In the genomic region with DNA sequence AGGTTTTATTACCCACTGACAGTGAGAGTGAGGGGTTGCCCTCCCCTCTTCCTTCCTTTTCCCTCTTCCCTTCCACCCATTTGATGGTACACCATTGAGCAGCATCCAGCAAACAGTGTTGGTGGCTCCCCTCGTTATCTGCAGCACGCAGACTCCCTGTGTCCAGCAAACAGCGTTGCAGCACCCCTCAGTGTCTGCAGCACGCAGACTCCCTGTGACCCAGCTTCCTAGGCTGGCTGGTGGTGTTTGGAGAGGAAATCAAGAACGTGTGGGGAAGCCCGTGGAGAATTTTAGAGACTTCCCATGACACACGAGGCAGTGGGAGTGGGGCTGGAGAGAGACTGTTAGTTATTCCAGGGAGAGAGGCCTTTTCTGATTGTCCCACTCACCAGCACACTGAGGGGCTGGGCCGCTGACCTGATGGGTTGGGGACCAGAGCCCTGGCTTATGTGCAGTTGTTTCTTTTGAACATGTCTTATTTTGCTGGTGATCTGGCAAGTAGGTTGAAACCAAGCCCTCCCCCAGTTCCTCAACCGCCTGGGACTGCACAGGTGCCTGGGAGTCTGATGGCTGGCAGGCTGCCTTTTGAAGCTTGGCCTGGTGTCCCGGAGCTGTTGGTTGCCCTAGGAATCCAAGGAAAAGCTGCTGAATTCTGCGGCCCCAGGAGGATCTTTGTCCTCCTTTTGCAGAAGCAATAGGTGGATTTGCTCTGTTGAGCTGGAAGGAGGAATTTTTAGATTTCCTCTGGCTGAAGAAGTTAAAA, we compare ENCODE assay signal across 19 cellular contexts. TPM values are rescaled to one million over a fixed set of nuclear protein-coding genes. Genes with fewer than 3 reads are reported as not detected.
A peak's percentile ranks its signal among the peaks of the same experiment; 100 is the strongest.
DNase-seq lines count a peak whose midpoint lies in the region; ATAC-seq and TF ChIP-seq lines count a peak whose summit lies in the region.
"Had no signal": no experiment of that assay in that cellular context is flagged by ENCODE, and none has a peak within 500 bp of the region (broad histone marks: within the 10 kb centered on the region; RNA-seq: fewer than 3 reads in every experiment).

No MANE protein-coding gene starts in this region.

- H3K9me2 ChIP-seq in PC-3 (replicated peaks; ENCODE audit: low read length), result no peaks in the 10 kb centered on the region

- no peak overlapping the region for H3K4me2 ChIP-seq in PC-3 (ENCODE audit: low read length)

- peak overlapping the region; percentile 42 to 90 (median 45) for H3K27ac Mint-ChIP-seq in CD4-positive, CD25-positive, alpha-beta regulatory T cell
- peak overlapping the region; percentile 33 for H3K27ac Mint-ChIP-seq in central memory CD8-positive, alpha-beta T cell (ENCODE audit: low read depth)
- peak overlapping the region; percentile 67 to 91 (median 77) for H3K27ac Mint-ChIP-seq in naive thymus-derived CD8-positive, alpha-beta T cell

- H3K9ac ChIP-seq in PC-3 (ENCODE audit: low read length), result no peak overlapping the region
- H3K9ac ChIP-seq: GM23248 had no signal

- no peak for ATAC-seq in CD4-positive, CD25-positive, alpha-beta regulatory T cell (ENCODE audit: low read depth in 2 of 2)
- ATAC-seq in central memory CD8-positive, alpha-beta T cell (replicated peaks; ENCODE audit: extremely low read depth, poor library complexity, severe bottlenecking), result no peak
- peak; percentile 27 to 34 for ATAC-seq in naive thymus-derived CD8-positive, alpha-beta T cell
- ATAC-seq in HG02588 (IDR thresholded peaks at IDR 0.05; ENCODE audit: unreplicated experiment), result no peak
- no peak for ATAC-seq in PC-3
- no peak for ATAC-seq in GM18873 (IDR thresholded peaks at IDR 0.05; ENCODE audit: low FRiP score, unreplicated experiment)
- ATAC-seq: foreskin keratinocyte had no signal

- intact Hi-C loops in PC-3 (cut with micrococcal nuclease), result no loop called here

- H3K4me1 ChIP-seq in CD4-positive, CD25-positive, alpha-beta regulatory T cell (ENCODE audit: control insufficient read depth, insufficient read depth, low read length, poor library complexity, severe bottlenecking), result no peaks in the 10 kb centered on the region
- no peaks in the 10 kb centered on the region for H3K4me1 ChIP-seq in PC-3 (ENCODE audit: insufficient read depth, low read length)
- H3K4me1 ChIP-seq: foreskin keratinocyte, uterus had no signal

- H3K4me1 Mint-ChIP-seq in CD4-positive, CD25-positive, alpha-beta regulatory T cell, result peaks cover 0 to 75% (median 10%) of the 10 kb centered on the region in 4 donors
- peaks cover 24% of the 10 kb centered on the region for H3K4me1 Mint-ChIP-seq in central memory CD8-positive, alpha-beta T cell
- peaks cover 46 to 89% (median 86%) of the 10 kb centered on the region in 4 donors for H3K4me1 Mint-ChIP-seq in naive thymus-derived CD8-positive, alpha-beta T cell

- CTCF ChIA-PET in PC-3 (lab: Charles Lee), result no interaction called here

- no peaks in the 10 kb centered on the region for H3F3A ChIP-seq in PC-3 (ENCODE audit: low read length, unreplicated experiment)

- H2AFZ ChIP-seq in PC-3 (ENCODE audit: low read length), result no peak overlapping the region
- H2AFZ ChIP-seq: GM23248 had no signal

- peaks cover 6% of the 10 kb centered on the region for H3K36me3 Mint-ChIP-seq in CD4-positive, CD25-positive, alpha-beta regulatory T cell
- H3K36me3 Mint-ChIP-seq in central memory CD8-positive, alpha-beta T cell (ENCODE audit: insufficient read depth), result peaks cover 4% of the 10 kb centered on the region
- H3K36me3 Mint-ChIP-seq in naive thymus-derived CD8-positive, alpha-beta T cell, result peaks cover 4 to 11% (median 6%) of the 10 kb centered on the region in 3 donors

- no peaks in the 10 kb centered on the region for H3K27me3 ChIP-seq in CD4-positive, CD25-positive, alpha-beta regulatory T cell (ENCODE audit: control insufficient read depth, insufficient read depth, low read length)
- H3K27me3 ChIP-seq in PC-3 (ENCODE audit: low read length), result no peaks in the 10 kb centered on the region
- H3K27me3 ChIP-seq: foreskin keratinocyte, uterus had no signal

- no peaks in the 10 kb centered on the region for H3K9me3 Mint-ChIP-seq in CD4-positive, CD25-positive, alpha-beta regulatory T cell
- H3K9me3 Mint-ChIP-seq in central memory CD8-positive, alpha-beta T cell, result no peaks in the 10 kb centered on the region
- H3K9me3 Mint-ChIP-seq in naive thymus-derived CD8-positive, alpha-beta T cell, result no peaks in the 10 kb centered on the region

- H3K27ac ChIP-seq in CD4-positive, CD25-positive, alpha-beta regulatory T cell (ENCODE audit: insufficient read depth, low read length, poor library complexity, severe bottlenecking), result no peak overlapping the region
- H3K27ac ChIP-seq in KOPT-K1 (ENCODE audit: low read depth, low read length, poor library complexity, severe bottlenecking), result peak overlapping the region; percentile 74
- no peak overlapping the region for H3K27ac ChIP-seq in PC-3 (ENCODE audit: low read length)
- H3K27ac ChIP-seq: foreskin keratinocyte, GM23248, uterus, VCaP had no signal

- no peak overlapping the region for H3K4me3 Mint-ChIP-seq in CD4-positive, CD25-positive, alpha-beta regulatory T cell
- no peak overlapping the region for H3K4me3 Mint-ChIP-seq in central memory CD8-positive, alpha-beta T cell
- H3K4me3 Mint-ChIP-seq in naive thymus-derived CD8-positive, alpha-beta T cell, result peak overlapping the region in 8 of 10 donors; percentile 0 to 82 (median 54)

- no peak for DNase-seq in CD4-positive, CD25-positive, alpha-beta regulatory T cell
- no peak for DNase-seq in central memory CD8-positive, alpha-beta T cell (ENCODE audit: low spot score in 2 of 2)
- DNase-seq in naive thymus-derived CD8-positive, alpha-beta T cell, result no peak
- no peak for DNase-seq in stimulated activated CD4-positive, alpha-beta T cell treated with anti-CD3 and anti-CD28 coated beads, Interleukin-4, amount 100 ng/mL, for 4 hours
- DNase-seq in PC-3, result no peak
- DNase-seq: activated CD8-positive, alpha-beta memory T cell treated with anti-CD3 and anti-CD28 coated beads, Interleukin-2, amount 50 U/mL, for 4 hours; AML-193; effector memory CD4-positive, alpha-beta T cell; foreskin keratinocyte; GM23248; KBM-7; NCI-H1694; NCI-H774; SIG-M5; uterus had no signal

- no peaks in the 10 kb centered on the region for H4K20me1 ChIP-seq in PC-3 (ENCODE audit: low read length)

- H3K27me3 Mint-ChIP-seq in CD4-positive, CD25-positive, alpha-beta regulatory T cell, result no peaks in the 10 kb centered on the region
- no peaks in the 10 kb centered on the region for H3K27me3 Mint-ChIP-seq in central memory CD8-positive, alpha-beta T cell
- H3K27me3 Mint-ChIP-seq in naive thymus-derived CD8-positive, alpha-beta T cell, result no peaks in the 10 kb centered on the region

- peaks cover 53% of the 10 kb centered on the region for H3K79me2 ChIP-seq in PC-3 (ENCODE audit: low read length)

- TF ChIP-seq CTCF in PC-3 (conservative IDR thresholded peaks at IDR 0.05; ENCODE audit: low read depth, low read length), result no peak

- no TSS peak for BruUV-seq in PC-3 (replicated peaks; lab: Mats Ljungman, UMichigan)

- POLR2A ChIA-PET in naive thymus-derived CD8-positive, alpha-beta T cell (lab: Charles Lee), result interaction anchor here (1.2 to 2.9 kb wide), 3 partner anchors 8 to 14 kb away, joined by 3 to 12 read pairs (median 9); no protein-coding TSS in a partner anchor
- POLR2A ChIA-PET in PC-3 (lab: Charles Lee; ENCODE audit: unreplicated experiment), result no interaction called here

- H3K4me3 ChIP-seq in CD4-positive, CD25-positive, alpha-beta regulatory T cell (ENCODE audit: low read depth, low read length), result no peak overlapping the region
- H3K4me3 ChIP-seq in PC-3 (ENCODE audit: low read length), result no peak overlapping the region
- H3K4me3 ChIP-seq: GM23248, uterus had no signal

- H3K9me3 ChIP-seq in CD4-positive, CD25-positive, alpha-beta regulatory T cell (ENCODE audit: control insufficient read depth in 2 of 2, low read length in 2 of 2), result no peaks in the 10 kb centered on the region
- no peaks in the 10 kb centered on the region for H3K9me3 ChIP-seq in KOPT-K1 (ENCODE audit: insufficient read depth, low read length, poor library complexity, severe bottlenecking)
- H3K9me3 ChIP-seq in PC-3 (ENCODE audit: low read length), result no peaks in the 10 kb centered on the region
- H3K9me3 ChIP-seq: uterus had no signal

- no peaks in the 10 kb centered on the region for H3K36me3 ChIP-seq in CD4-positive, CD25-positive, alpha-beta regulatory T cell (ENCODE audit: control insufficient read depth, insufficient read depth, low read length)
- H3K36me3 ChIP-seq in KOPT-K1 (ENCODE audit: insufficient read depth, low read length), result no peaks in the 10 kb centered on the region
- H3K36me3 ChIP-seq in PC-3 (ENCODE audit: low read depth, low read length), result no peaks in the 10 kb centered on the region
- H3K36me3 ChIP-seq: uterus had no signal

RNA-seq across cellular contexts. Expression of a gene that starts 18.9 kb away (rescaled TPM):
- 13.9 TPM for total RNA-seq in CD4-positive, CD25-positive, alpha-beta regulatory T cell
- 10 to 100 TPM in 2 of 4 donors, 1 to 10 TPM in 2; 8.6 to 24.2 (median 15.5) TPM for polyA plus RNA-seq in CD4-positive, CD25-positive, alpha-beta regulatory T cell
- 100 to 1,000 TPM; 206 to 216 TPM for total RNA-seq in naive thymus-derived CD8-positive, alpha-beta T cell
- 100 to 1,000 TPM in 1 of 3 donors, 10 to 100 TPM in 2; 75.5 to 164 (median 95.1) TPM for polyA plus RNA-seq in naive thymus-derived CD8-positive, alpha-beta T cell
- total RNA-seq in PC-3 (2014; rRNA removed), result 61.7 and 69.7 TPM in 2 replicates

RNA-seq across cellular contexts. Expression of a gene that starts 56.3 kb away (rescaled TPM):
- total RNA-seq in CD4-positive, CD25-positive, alpha-beta regulatory T cell, result not detected
- not detected for polyA plus RNA-seq in CD4-positive, CD25-positive, alpha-beta regulatory T cell
- total RNA-seq in naive thymus-derived CD8-positive, alpha-beta T cell, result not detected
- polyA plus RNA-seq in naive thymus-derived CD8-positive, alpha-beta T cell, result not detected
- total RNA-seq in PC-3 (2014; rRNA removed), result not detected in 2 replicates
- total RNA-seq: foreskin keratinocyte, GM23248, uterus had no signal
- polyA plus RNA-seq: foreskin keratinocyte, GM23248 had no signal

Comparison
In these comparisons a context has a peak if more than half of its experiments do, and no peak if none do; other contexts are left out.
1. ATAC-seq: peak in naive thymus-derived CD8-positive, alpha-beta T cell (2 of 2); none in CD4-positive, CD25-positive, alpha-beta regulatory T cell (0 of 2), central memory CD8-positive, alpha-beta T cell (single experiment), HG02588 (single experiment), PC-3 (single experiment) and GM18873 (single experiment).
2. H3K4me3 Mint-ChIP-seq: peak in naive thymus-derived CD8-positive, alpha-beta T cell (8 of 10); none in CD4-positive, CD25-positive, alpha-beta regulatory T cell (0 of 4) and central memory CD8-positive, alpha-beta T cell (single experiment).
3. Peak in every context shown above with its lines, with median percentiles within 50 percentile points of each other: H3K27ac Mint-ChIP-seq.